In the genomic region with DNA sequence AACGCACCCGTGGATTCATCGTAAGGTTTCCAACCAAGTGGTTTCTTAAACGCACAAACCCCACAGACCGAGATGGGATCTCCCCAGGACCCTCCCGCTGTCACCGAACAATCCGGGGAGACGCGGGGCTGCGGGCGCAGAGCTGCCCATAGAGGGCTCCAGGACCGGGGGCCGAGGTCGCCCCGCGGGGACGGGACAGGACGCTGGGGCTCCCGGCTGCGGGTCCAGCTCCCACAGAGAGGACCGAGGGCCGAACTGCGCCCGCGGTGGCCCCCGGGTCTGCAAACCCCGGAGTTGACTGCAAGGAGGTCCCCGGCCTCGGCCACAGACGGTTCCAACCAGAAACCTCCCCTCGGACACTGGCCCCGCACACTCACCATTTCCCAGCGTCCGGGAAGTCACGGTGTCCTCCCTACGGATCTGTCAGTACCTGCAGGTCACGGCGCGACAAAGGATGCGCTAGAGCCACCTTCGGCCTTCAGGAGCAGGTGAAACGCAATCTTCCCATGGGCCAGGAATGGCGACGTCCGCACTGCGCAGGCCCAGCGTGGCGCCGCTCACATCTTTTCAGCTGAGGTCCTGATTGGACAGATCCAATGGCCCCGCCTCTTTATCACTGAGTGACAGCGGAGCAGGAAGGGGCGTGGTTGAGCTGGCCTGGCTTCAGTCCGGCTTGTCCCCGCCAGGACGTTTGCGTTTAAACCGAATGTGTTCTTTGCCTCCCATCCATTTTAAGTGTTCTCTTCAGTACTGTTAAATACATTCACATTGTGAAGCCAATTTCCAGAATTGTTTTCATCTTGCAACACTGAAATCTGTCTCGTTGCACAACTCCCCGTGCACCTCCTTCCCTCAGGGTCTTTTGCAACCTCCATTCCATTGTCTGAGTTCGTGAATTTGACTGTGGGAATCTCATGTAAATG, we compare ENCODE assay signal across 8 cellular contexts. TPM values are rescaled to one million over a fixed set of nuclear protein-coding genes. Genes with fewer than 3 reads are reported as not detected.
DNase-seq lines count a peak whose midpoint lies in the region; ATAC-seq and TF ChIP-seq lines count a peak whose summit lies in the region.

TSS of gene ZNF14 (minus strand) at position 534 of the 923 bp plus-strand sequence. CDS start at position 380, 154 bp downstream.

- H3K36me3 Mint-ChIP-seq in CD4-positive, CD25-positive, alpha-beta regulatory T cell: peaks cover 20% of the 10 kb centered on the region
- H3K36me3 Mint-ChIP-seq in activated CD8-positive, alpha-beta T cell treated with anti-CD3 and anti-CD28 coated beads, Interleukin-2, amount 10 ng/mL, durations not matched to agents 7 days and 5 days (ENCODE audit: low read depth): peaks cover 50% of the 10 kb centered on the region

- TF ChIP-seq CTCF in lung (IDR thresholded peaks at IDR 0.05; ENCODE audit: control extremely low read depth, extremely low read depth): no peak

- H3K36me3 ChIP-seq in CD4-positive, CD25-positive, alpha-beta regulatory T cell (ENCODE audit: control insufficient read depth, insufficient read depth, low read length): peaks cover 32% of the 10 kb centered on the region
- H3K36me3 ChIP-seq in lung (ENCODE audit: control insufficient read depth in 2 of 2, insufficient read depth in 2 of 2, low read length in 2 of 2): peaks cover 0 to 8% of the 10 kb centered on the region in 2 donors

- H3K4me1 ChIP-seq in CD4-positive, CD25-positive, alpha-beta regulatory T cell (ENCODE audit: control insufficient read depth, insufficient read depth, low read length, poor library complexity, severe bottlenecking): peaks cover 10% of the 10 kb centered on the region
- peaks cover 0 to 1% of the 10 kb centered on the region in 2 donors for H3K4me1 ChIP-seq in lung (ENCODE audit: control insufficient read depth in 2 of 2, insufficient read depth in 2 of 2, low read length in 2 of 2)

- H3K4me3 Mint-ChIP-seq in CD4-positive, CD25-positive, alpha-beta regulatory T cell: peak within 1 kb of the TSS; percentile 94 to 99 (median 94)
- H3K4me3 Mint-ChIP-seq in activated CD8-positive, alpha-beta T cell treated with anti-CD3 and anti-CD28 coated beads, Interleukin-2, amount 10 ng/mL, durations not matched to agents 7 days and 5 days: peak within 1 kb of the TSS; percentile 97

- no peaks in the 10 kb centered on the region for H3K27me3 Mint-ChIP-seq in CD4-positive, CD25-positive, alpha-beta regulatory T cell
- no peaks in the 10 kb centered on the region for H3K27me3 Mint-ChIP-seq in activated CD8-positive, alpha-beta T cell treated with anti-CD3 and anti-CD28 coated beads, Interleukin-2, amount 10 ng/mL, durations not matched to agents 7 days and 5 days (ENCODE audit: low read depth)

- H3K4me3 ChIP-seq in CD4-positive, CD25-positive, alpha-beta regulatory T cell (ENCODE audit: low read depth, low read length): peak within 1 kb of the TSS; percentile 93
- peak within 1 kb of the TSS; percentile 81 for H3K4me3 ChIP-seq in lung

- H3K4me1 Mint-ChIP-seq in CD4-positive, CD25-positive, alpha-beta regulatory T cell: peaks cover 0 to 35% (median 15%) of the 10 kb centered on the region in 4 donors
- H3K4me1 Mint-ChIP-seq in activated CD8-positive, alpha-beta T cell treated with anti-CD3 and anti-CD28 coated beads, Interleukin-2, amount 10 ng/mL, durations not matched to agents 7 days and 5 days (ENCODE audit: low read depth): peaks cover 18% of the 10 kb centered on the region

- no peaks in the 10 kb centered on the region for H3K27me3 ChIP-seq in CD4-positive, CD25-positive, alpha-beta regulatory T cell (ENCODE audit: control insufficient read depth, insufficient read depth, low read length)
- H3K27me3 ChIP-seq in lung (ENCODE audit: control insufficient read depth, insufficient read depth): no peaks in the 10 kb centered on the region

- CTCF ChIA-PET in activated CD8-positive, alpha-beta T cell treated with anti-CD3 and anti-CD28 coated beads, Interleukin-2, amount 10 ng/mL, durations not matched to agents 7 days and 5 days (lab: Charles Lee): interaction anchor here (0.6 to 1.2 kb wide), 6 partner anchors 17 to 832 kb away, joined by 3 to 5 read pairs (median 3); no protein-coding TSS in a partner anchor

- peaks cover 0 to 37% (median 10%) of the 10 kb centered on the region in 7 donors for H3K9me3 Mint-ChIP-seq in CD4-positive, CD25-positive, alpha-beta regulatory T cell
- peaks cover 22% of the 10 kb centered on the region for H3K9me3 Mint-ChIP-seq in activated CD8-positive, alpha-beta T cell treated with anti-CD3 and anti-CD28 coated beads, Interleukin-2, amount 10 ng/mL, durations not matched to agents 7 days and 5 days (ENCODE audit: insufficient read depth)

- WGBS in lung, 2 donors: 0 to 1% methylated on average over 61 of the region's 61 CpGs

- H3K27ac ChIP-seq in CD4-positive, CD25-positive, alpha-beta regulatory T cell (ENCODE audit: insufficient read depth, low read length, poor library complexity, severe bottlenecking): peak within 1 kb of the TSS; percentile 74
- peak within 1 kb of the TSS; percentile 5 to 85 for H3K27ac ChIP-seq in lung (ENCODE audit: low read depth in 1 of 2, low read length in 1 of 2)

- peak; percentile 82 to 93 (median 86) for DNase-seq in CD4-positive, CD25-positive, alpha-beta regulatory T cell
- peak; percentile 95 for DNase-seq in NCI-H748 treated with DMSO at 0.1 percent for 48 hours (lab: John Stamatoyannopoulos, UW)
- DNase-seq in activated CD8-positive, alpha-beta T cell treated with anti-CD3 and anti-CD28 coated beads, Interleukin-2, amount 10 ng/mL, durations not matched to agents 7 days and 5 days: peak; percentile 96
- DNase-seq in effector CD8-positive, alpha-beta T cell (lab: John Stamatoyannopoulos, UW): peak; percentile 87
- DNase-seq in lung (ENCODE audit: low spot score): peak; percentile 95
- peak; percentile 81 to 93 (median 91) for DNase-seq in stimulated activated CD4-positive, alpha-beta T cell treated with anti-CD3 and anti-CD28 coated beads, TNF-alpha, amount 100 ng/mL, for 24 hours (ENCODE audit: low read depth in 3 of 3)

- peaks cover 24 to 30% of the 10 kb centered on the region in 2 experiments for H3K9me3 ChIP-seq in CD4-positive, CD25-positive, alpha-beta regulatory T cell (ENCODE audit: control insufficient read depth in 2 of 2, low read length in 2 of 2)
- H3K9me3 ChIP-seq in lung (ENCODE audit: control insufficient read depth in 2 of 2, insufficient read depth in 1 of 2, low read length in 1 of 2): peaks cover 0 to 10% of the 10 kb centered on the region in 2 donors

- ATAC-seq in CD4-positive, CD25-positive, alpha-beta regulatory T cell (ENCODE audit: low read depth in 2 of 2): peak; percentile 100
- ATAC-seq in GM19372 (IDR thresholded peaks at IDR 0.05; ENCODE audit: low read depth, unreplicated experiment) (peak; percentile 98), HG03521 (IDR thresholded peaks at IDR 0.05; ENCODE audit: unreplicated experiment) (peak; percentile 99), lung (ENCODE audit: insufficient read depth, low FRiP score) (peak; percentile 100)
- peak; percentile 99 for ATAC-seq in activated CD8-positive, alpha-beta T cell treated with anti-CD3 and anti-CD28 coated beads, Interleukin-2, amount 10 ng/mL, durations not matched to agents 7 days and 5 days

- peak within 1 kb of the TSS; percentile 94 to 95 (median 94) for H3K27ac Mint-ChIP-seq in CD4-positive, CD25-positive, alpha-beta regulatory T cell
- peak within 1 kb of the TSS; percentile 94 for H3K27ac Mint-ChIP-seq in activated CD8-positive, alpha-beta T cell treated with anti-CD3 and anti-CD28 coated beads, Interleukin-2, amount 10 ng/mL, durations not matched to agents 7 days and 5 days

- POLR2A ChIA-PET in activated CD8-positive, alpha-beta T cell treated with anti-CD3 and anti-CD28 coated beads, Interleukin-2, amount 10 ng/mL, durations not matched to agents 7 days and 5 days (lab: Charles Lee): interaction anchor here (0.7 to 3.1 kb wide), 11 partner anchors 10 to 1597 kb away, joined by 3 to 20 read pairs (median 7); partner anchors contain the start of genes ATP13A1, ZNF101, ZNF253 and ZNF506

RNA-seq across cellular contexts. Expression of gene ZNF14, which starts in this region (rescaled TPM):
- 19.8 TPM for total RNA-seq in CD4-positive, CD25-positive, alpha-beta regulatory T cell
- polyA plus RNA-seq in CD4-positive, CD25-positive, alpha-beta regulatory T cell: 10 to 100 TPM in 3 of 4 donors, 1 to 10 TPM in 1; 8.5 to 12.4 (median 11.7) TPM
- 1 to 10 TPM; 6.9 TPM for total RNA-seq in activated CD8-positive, alpha-beta T cell treated with anti-CD3 and anti-CD28 coated beads, Interleukin-2, amount 10 ng/mL, durations not matched to agents 7 days and 5 days
- 10 to 100 TPM in 1 of 2 donors, 1 to 10 TPM in 1; 4.3 to 18.1 TPM for total RNA-seq in lung
- 1 to 10 TPM; 2.6 to 3.5 TPM for polyA plus RNA-seq in lung

Comparison
In these comparisons a context has a peak if more than half of its experiments do, and no peak if none do; other contexts are left out.
1. Peak in every context shown above with its lines: DNase-seq, ATAC-seq, H3K4me3 ChIP-seq and H3K27ac ChIP-seq.